ENCODE assay signal across 19 cellular contexts in genomic region chr16:3745751-3746355, GRCh38. TPM values are rescaled to one million over a fixed set of nuclear protein-coding genes. Genes with fewer than 3 reads are reported as not detected.
A peak's percentile ranks its signal among the peaks of the same experiment; 100 is the strongest.
DNase-seq lines count a peak whose midpoint lies in the region; ATAC-seq, FAIRE-seq and TF ChIP-seq lines count a peak whose summit lies in the region.
"Had no signal": no experiment of that assay in that cellular context is flagged by ENCODE, and none has a peak within 500 bp of the region (broad histone marks: within the 10 kb centered on the region; RNA-seq: fewer than 3 reads in every experiment).

No MANE protein-coding gene starts in this region.

- H3K27ac Mint-ChIP-seq in Caco-2 (ENCODE audit: unreplicated experiment): peak overlapping the region; percentile 29
- no peak overlapping the region for H3K27ac Mint-ChIP-seq in endodermal cell

- DNase-seq in Caco-2: no peak
- no peak for DNase-seq in Panc1 (ENCODE audit: low read depth, low spot score)
- no peak for DNase-seq in endodermal cell
- peak; percentile 26 for DNase-seq in neuronal stem cell (ENCODE audit: low spot score)
- no peak for DNase-seq in HepG2 (ENCODE audit: low spot score)
- no peak for DNase-seq in stimulated activated CD4-positive, alpha-beta T cell treated with anti-CD3 and anti-CD28 coated beads, Interleukin-4, amount 100 ng/mL, for 24 hours
- no peak for DNase-seq in NCI-H82 treated with DMSO at 0.1 percent for 48 hours (lab: John Stamatoyannopoulos, UW; ENCODE audit: unreplicated experiment)
- DNase-seq: activated CD4-positive, alpha-beta T cell treated with anti-CD3 and anti-CD28 coated beads, Interleukin-2, amount 50 U/mL, for 4 hours; CD8-positive, alpha-beta memory T cell; MV-4-11; naive B cell; NCI-H2081 treated with DMSO at 0.1 percent for 48 hours; NCI-H526; OCI-M1 had no signal

- in situ Hi-C loops in Panc1 (cut with HindIII; ENCODE audit: low pct_unique_long_range_greater_than_20kb, low sequenced_read_pairs): no loop called here
- in situ Hi-C loops in HepG2 (cut with HindIII; ENCODE audit: extremely low pct_ligation_motif_present, low pct_unique_long_range_greater_than_20kb): no loop called here

- no peaks in the 10 kb centered on the region for H3K27me3 ChIP-seq in Caco-2 (replicated peaks; ENCODE audit: control insufficient read depth, insufficient read depth, low read length)
- H3K27me3 ChIP-seq in Panc1 (ENCODE audit: control insufficient read depth, insufficient read depth, low read length): no peaks in the 10 kb centered on the region
- no peaks in the 10 kb centered on the region for H3K27me3 ChIP-seq in endodermal cell (ENCODE audit: control insufficient read depth, insufficient read depth, low read length, poor library complexity, severe bottlenecking)
- H3K27me3 ChIP-seq in neuronal stem cell (ENCODE audit: control insufficient read depth in 3 of 3, insufficient read depth in 3 of 3, low read depth in 1 of 3, low read length in 3 of 3): no peaks in the 10 kb centered on the region
- no peaks in the 10 kb centered on the region for H3K27me3 ChIP-seq in HepG2 (ENCODE audit: control insufficient read depth in 1 of 2, insufficient read depth in 2 of 2, low read length in 2 of 2)
- H3K27me3 ChIP-seq: dorsolateral prefrontal cortex had no signal

- no peak overlapping the region for H3K4me2 ChIP-seq in neuronal stem cell (ENCODE audit: insufficient read depth, low read length, poor library complexity, severe bottlenecking)
- no peak overlapping the region for H3K4me2 ChIP-seq in HepG2 (ENCODE audit: low read depth, low read length)

- H2AFZ ChIP-seq in neuronal stem cell (ENCODE audit: low read length) (no peak overlapping the region), HepG2 (ENCODE audit: low read length) (no peak overlapping the region)

- no peak for TF ChIP-seq POLR2A in HepG2 (IDR thresholded peaks at IDR 0.05; ENCODE audit: insufficient read depth in 1 of 2, low read depth in 2 of 2, low read length in 2 of 2)

- H3K79me1 ChIP-seq in neuronal stem cell (ENCODE audit: low read depth, low read length): peaks cover 2% of the 10 kb centered on the region

- H3K27me3 Mint-ChIP-seq in Caco-2 (ENCODE audit: insufficient read depth, unreplicated experiment): no peaks in the 10 kb centered on the region
- H3K27me3 Mint-ChIP-seq in endodermal cell (ENCODE audit: insufficient read depth): no peaks in the 10 kb centered on the region
- H3K27me3 Mint-ChIP-seq: CD8-positive, alpha-beta memory T cell; IgD-negative memory B cell; naive B cell had no signal

- H3K23ac ChIP-seq in neuronal stem cell (ENCODE audit: low read depth, low read length, poor library complexity): no peak overlapping the region

- H3K9me3 Mint-ChIP-seq in Caco-2 (ENCODE audit: unreplicated experiment) (no peaks in the 10 kb centered on the region), endodermal cell (no peaks in the 10 kb centered on the region)
- H3K9me3 Mint-ChIP-seq: CD8-positive, alpha-beta memory T cell; IgD-negative memory B cell; naive B cell had no signal

- H3K4ac ChIP-seq in neuronal stem cell (ENCODE audit: low read length): no peak overlapping the region

- no peaks in the 10 kb centered on the region for H3K79me2 ChIP-seq in HepG2 (ENCODE audit: insufficient read depth, low read length)

- H2BK12ac ChIP-seq in neuronal stem cell (ENCODE audit: low read length): no peak overlapping the region

- H2BK5ac ChIP-seq in neuronal stem cell (ENCODE audit: low read length): no peak overlapping the region

- ATAC-seq in Panc1 (peak; percentile 35; the same call in 1 of the 2 replicates), HepG2 (no peak), GM21737 (IDR thresholded peaks at IDR 0.05; ENCODE audit: unreplicated experiment) (no peak)
- ATAC-seq: SK-N-SH treated with all-trans-retinoic acid at 6 μM for 48 hours had no signal

- no peak overlapping the region for H2BK120ac ChIP-seq in neuronal stem cell (ENCODE audit: low read depth, low read length)

- H4K8ac ChIP-seq in neuronal stem cell (ENCODE audit: low read depth, low read length): no peak overlapping the region

- TF ChIP-seq CTCF in Caco-2 (IDR thresholded peaks at IDR 0.05; ENCODE audit: insufficient read depth in 1 of 2, low read depth in 1 of 2, low read length in 1 of 2, severe bottlenecking in 1 of 2, unreplicated experiment in 1 of 2) (no peak), Panc1 (IDR thresholded peaks at IDR 0.05) (no peak), endodermal cell (conservative IDR thresholded peaks at IDR 0.05) (no peak), HepG2 (CRISPR knock-in tag; IDR thresholded peaks at IDR 0.05) (no peak)

- POLR2A ChIA-PET in Caco-2 (lab: Charles Lee) (no interaction called here), Panc1 (lab: Charles Lee) (no interaction called here), HepG2 (lab: Yijun Ruan, JAX) (no interaction called here)

- no TSS peak for BruUV-seq in Caco-2 (replicated peaks; lab: Mats Ljungman, UMichigan)
- BruUV-seq in Panc1 (replicated peaks; lab: Mats Ljungman, UMichigan): no TSS peak
- no TSS peak for BruUV-seq in HepG2 (replicated peaks; lab: Mats Ljungman, UMichigan)

- H4K91ac ChIP-seq in neuronal stem cell (ENCODE audit: low read depth, low read length, poor library complexity): no peak overlapping the region

- no peak overlapping the region for H3K14ac ChIP-seq in neuronal stem cell (ENCODE audit: low read length)

- H4K20me1 ChIP-seq in HepG2 (ENCODE audit: insufficient read depth, low read length): no peaks in the 10 kb centered on the region

- H3K18ac ChIP-seq in neuronal stem cell (ENCODE audit: low read length): no peak overlapping the region

- H3K27ac ChIP-seq in Panc1 (ENCODE audit: low read length) (no peak overlapping the region), endodermal cell (ENCODE audit: low read depth, low read length) (peak overlapping the region; percentile 40), neuronal stem cell (replicated peaks; ENCODE audit: low read length) (peak overlapping the region; percentile 17), HepG2 (ENCODE audit: extremely low read length, insufficient read depth, low read length) (no peak overlapping the region)

- H3K4me1 Mint-ChIP-seq in Caco-2 (ENCODE audit: low read depth, unreplicated experiment) (no peaks in the 10 kb centered on the region), endodermal cell (no peaks in the 10 kb centered on the region)

- H3K4me3 ChIP-seq in Caco-2 (ENCODE audit: low read depth, low read length) (no peak overlapping the region), Panc1 (ENCODE audit: low read depth in 2 of 2, low read length in 2 of 2) (no peak overlapping the region), endodermal cell (ENCODE audit: low read length) (no peak overlapping the region), neuronal stem cell (ENCODE audit: low read length in 2 of 2) (no peak overlapping the region), HepG2 (replicated peaks in 1 of 3; ENCODE audit: insufficient read depth in 1 of 3, low read depth in 2 of 3, low read length in 3 of 3) (no peak overlapping the region)
- H3K4me3 ChIP-seq: dorsolateral prefrontal cortex had no signal

- H2AK5ac ChIP-seq in neuronal stem cell (ENCODE audit: low read depth, low read length): no peak overlapping the region

- no peaks in the 10 kb centered on the region for H3K9me3 ChIP-seq in Caco-2
- no peaks in the 10 kb centered on the region for H3K9me3 ChIP-seq in Panc1 (ENCODE audit: control insufficient read depth, insufficient read depth, low read depth, low read length)
- H3K9me3 ChIP-seq in endodermal cell (ENCODE audit: control insufficient read depth, low read length): no peaks in the 10 kb centered on the region
- peaks cover 0 to 3% of the 10 kb centered on the region in 2 donors for H3K9me3 ChIP-seq in neuronal stem cell (replicated peaks in 1 of 2; ENCODE audit: control insufficient read depth in 2 of 2, insufficient read depth in 1 of 2, low read depth in 1 of 2, low read length in 2 of 2)
- no peaks in the 10 kb centered on the region for H3K9me3 ChIP-seq in HepG2 (ENCODE audit: low read length)

- H3K36me3 Mint-ChIP-seq in Caco-2 (ENCODE audit: insufficient read depth, unreplicated experiment): peaks cover 83% of the 10 kb centered on the region
- peaks cover 79% of the 10 kb centered on the region for H3K36me3 Mint-ChIP-seq in endodermal cell (ENCODE audit: low read depth)

- no peak for TF ChIP-seq RAD21 in HepG2 (CRISPR knock-in tag; IDR thresholded peaks at IDR 0.05)

- no peak overlapping the region for H3K4me3 Mint-ChIP-seq in Caco-2 (ENCODE audit: unreplicated experiment)
- no peak overlapping the region for H3K4me3 Mint-ChIP-seq in endodermal cell
- H3K4me3 Mint-ChIP-seq: CD8-positive, alpha-beta memory T cell; IgD-negative memory B cell; naive B cell had no signal

- CTCF ChIA-PET in Caco-2 (lab: Charles Lee): no interaction called here
- CTCF ChIA-PET in Panc1 (lab: Charles Lee): no interaction called here
- CTCF ChIA-PET in HepG2 (lab: Yijun Ruan, JAX; ENCODE audit: low intra/inter-chr PET ratio, low total read pairs): no interaction called here

- no peaks in the 10 kb centered on the region; the same call in 1 of the 2 replicates for H3K36me3 ChIP-seq in Caco-2 (ENCODE audit: control insufficient read depth, insufficient read depth, low read length)
- peaks cover 5% of the 10 kb centered on the region; the same call in 1 of the 2 replicates for H3K36me3 ChIP-seq in Panc1 (ENCODE audit: control insufficient read depth, insufficient read depth, low read length)
- peaks cover 79% of the 10 kb centered on the region for H3K36me3 ChIP-seq in endodermal cell (ENCODE audit: control insufficient read depth, insufficient read depth, low read length)
- peaks cover 45 to 91% of the 10 kb centered on the region in 2 donors for H3K36me3 ChIP-seq in neuronal stem cell (replicated peaks in 1 of 2; ENCODE audit: control insufficient read depth in 2 of 2, insufficient read depth in 2 of 2, low read length in 2 of 2)
- peaks cover 36 to 82% of the 10 kb centered on the region in 2 experiments for H3K36me3 ChIP-seq in HepG2 (replicated peaks in 1 of 2; ENCODE audit: control insufficient read depth in 1 of 2, insufficient read depth in 2 of 2, low read length in 2 of 2)

- no peak overlapping the region for H2BK15ac ChIP-seq in neuronal stem cell (ENCODE audit: low read length)

- 69 to 93% methylated on average over 10 to 13 of the region's 13 CpGs for WGBS in endodermal cell (ENCODE audit: insufficient coverage in 1 of 2, insufficient read length in 1 of 2), 2 experiments
- WGBS in neuronal stem cell (ENCODE audit: extremely low coverage in 2 of 2, insufficient read length in 2 of 2, insufficient replicate concordance in 1 of 2), 2 donors: no CpG with 5 or more reads among the region's 13 CpGs
- 97% methylated on average over 11 of the region's 13 CpGs for WGBS in HepG2 (ENCODE audit: low lambda C conversion rate)

- no peak for FAIRE-seq in HepG2 (lab: Jason Lieb, UNC)
- FAIRE-seq: TTC549 had no signal

- TF ChIP-seq EP300 in HepG2 (IDR thresholded peaks at IDR 0.05; ENCODE audit: low read depth in 2 of 2, low read length in 2 of 2) (no peak), HepG2 (CRISPR knock-in tag; IDR thresholded peaks at IDR 0.05; ENCODE audit: borderline replicate concordance) (no peak)

- H3K9ac ChIP-seq in endodermal cell (ENCODE audit: extremely low read depth, low read length, poor library complexity, severe bottlenecking) (no peak overlapping the region), neuronal stem cell (ENCODE audit: low read depth, low read length, poor library complexity) (no peak overlapping the region), HepG2 (ENCODE audit: insufficient read depth, low read depth, low read length) (no peak overlapping the region)

- intact Hi-C loops in Caco-2 (cut with micrococcal nuclease; ENCODE audit: unreplicated experiment) (no loop called here), Panc1 (cut with micrococcal nuclease; ENCODE audit: unreplicated experiment) (no loop called here), HepG2 (cut with micrococcal nuclease; ENCODE audit: unreplicated experiment) (no loop called here)

- no peaks in the 10 kb centered on the region for H3K4me1 ChIP-seq in Caco-2
- H3K4me1 ChIP-seq in Panc1 (ENCODE audit: control insufficient read depth, insufficient read depth, low read length): no peaks in the 10 kb centered on the region
- H3K4me1 ChIP-seq in endodermal cell (ENCODE audit: control insufficient read depth, insufficient read depth, low read length): no peaks in the 10 kb centered on the region
- peaks cover 5 to 6% of the 10 kb centered on the region in 2 donors for H3K4me1 ChIP-seq in neuronal stem cell (ENCODE audit: control insufficient read depth in 2 of 2, insufficient read depth in 1 of 2, low read depth in 1 of 2, low read length in 2 of 2)
- no peaks in the 10 kb centered on the region for H3K4me1 ChIP-seq in HepG2 (ENCODE audit: insufficient read depth, low read length)

RNA-seq across cellular contexts. Expression of gene TRAP1, which starts 28.5 kb away (rescaled TPM):
- total RNA-seq in Caco-2 (2022) (173 and 199 TPM in 2 replicates), Panc1 (2021; ENCODE audit: unreplicated experiment) (137 TPM), endodermal cell (100 to 1,000 TPM; 144 to 156 TPM), HepG2 (2016; rRNA removed; fragmentation: Illumina TruSeq; extraction: Trizol) (112 and 127 TPM in 2 replicates)
- polyA plus RNA-seq in Panc1 (2012; ENCODE audit: insufficient read length): 161 TPM
- polyA plus RNA-seq in endodermal cell (2013, experiment 1 of 2): 114 TPM
- 102 TPM for polyA plus RNA-seq in endodermal cell (2013, experiment 2 of 2)
- polyA plus RNA-seq in neuronal stem cell (2013, experiment 1 of 2): 156 TPM
- polyA plus RNA-seq in neuronal stem cell (2013, experiment 2 of 2): 144 TPM
- total RNA-seq in HepG2 (2016; cell fraction: cytosol; rRNA removed; fragmentation: Illumina TruSeq; extraction: Trizol; ENCODE audit: low read depth): 28.9 and 31.8 TPM in 2 replicates
- 104 and 130 TPM in 2 replicates for total RNA-seq in HepG2 (2016; cell fraction: insoluble cytoplasmic fraction; rRNA removed; fragmentation: Illumina TruSeq; extraction: Trizol)
- 40.6 and 42.7 TPM in 2 replicates for total RNA-seq in HepG2 (2016; cell fraction: membrane; rRNA removed; fragmentation: Illumina TruSeq; extraction: Trizol)
- 81.3 and 97.5 TPM in 2 replicates for total RNA-seq in HepG2 (2016; cell fraction: nucleus; rRNA removed; fragmentation: Illumina TruSeq; extraction: Trizol)
- 240 and 283 TPM in 2 replicates for polyA plus RNA-seq in HepG2 (2011; rRNA removed)
- polyA plus RNA-seq in HepG2 (2011; cell fraction: cytosol; rRNA removed): 125 and 163 TPM in 2 replicates
- 405 and 449 TPM in 2 replicates for polyA plus RNA-seq in HepG2 (2011; cell fraction: nucleus; rRNA removed)
- polyA plus RNA-seq in HepG2 (2012): 173 and 189 TPM in 2 replicates
- polyA plus RNA-seq in HepG2 (2016; cell fraction: cytosol; fragmentation: Illumina TruSeq; extraction: Trizol; ENCODE audit: low read depth): 15.5 and 18.4 TPM in 2 replicates
- 106 and 121 TPM in 2 replicates for polyA plus RNA-seq in HepG2 (2016; cell fraction: insoluble cytoplasmic fraction; fragmentation: Illumina TruSeq; extraction: Trizol; ENCODE audit: low read depth)
- 25.7 and 26.7 TPM in 2 replicates for polyA plus RNA-seq in HepG2 (2016; cell fraction: membrane; fragmentation: Illumina TruSeq; extraction: Trizol; ENCODE audit: low read depth)
- polyA plus RNA-seq in HepG2 (2016; cell fraction: nucleus; fragmentation: Illumina TruSeq; extraction: Trizol; ENCODE audit: insufficient read depth, low read depth): 169 and 193 TPM in 2 replicates
- 623 and 697 TPM in 2 replicates for polyA minus RNA-seq in HepG2 (2011; rRNA and poly(A)+ RNA removed; ENCODE audit: low replicate concordance)
- 98.0 and 120 TPM in 2 replicates for polyA minus RNA-seq in HepG2 (2011; cell fraction: cytosol; rRNA and poly(A)+ RNA removed)
- 105 and 109 TPM in 2 replicates for polyA minus RNA-seq in HepG2 (2011; cell fraction: nucleus; rRNA and poly(A)+ RNA removed)

Comparison
In these comparisons a context has a peak if more than half of its experiments do, and no peak if none do; other contexts are left out.
1. H3K27ac ChIP-seq: peak in endodermal cell (single experiment) and neuronal stem cell (single experiment); none in Panc1 (single experiment) and HepG2 (single experiment).